ENCODE assay signal across 21 cellular contexts in genomic region chr3:52774066-52774713, GRCh38. TPM values are rescaled to one million over a fixed set of nuclear protein-coding genes. Genes with fewer than 3 reads are reported as not detected.
"Had no signal": no experiment of that assay in that cellular context is flagged by ENCODE, and none has a peak within 500 bp of the region (broad histone marks: within the 10 kb centered on the region; RNA-seq: fewer than 3 reads in every experiment).

No MANE protein-coding gene starts in this region.

- H3K9me3 ChIP-seq: esophagus squamous epithelium, SJSA1, tibial nerve had no signal

- H3K27ac ChIP-seq: cardiac muscle cell, esophagus squamous epithelium, neural progenitor cell, parathyroid adenoma, SJSA1, tibial nerve had no signal

- H3K36me3 ChIP-seq: cardiac muscle cell, esophagus squamous epithelium, neural progenitor cell, tibial nerve had no signal

- H3K27me3 ChIP-seq: cardiac muscle cell, neural progenitor cell, SJSA1, tibial nerve had no signal

- H3K4me3 ChIP-seq: cardiac muscle cell, esophagus squamous epithelium, neural progenitor cell, SJSA1, tibial nerve had no signal

- H3K9ac ChIP-seq: neural progenitor cell, parathyroid adenoma had no signal

- H3K4me1 ChIP-seq: SJSA1 had no signal

- ATAC-seq: activated naive CD4-positive, alpha-beta T cell treated with anti-CD3 and anti-CD28 coated beads, Interleukin-2, amount 50 U/mL, for 72 hours had no signal

- DNase-seq: activated CD4-positive, alpha-beta T cell treated with anti-CD3 and anti-CD28 coated beads, Interleukin-2, amount 50 U/mL, for 1 hour; activated CD4-positive, CD25-positive, alpha-beta regulatory T cell; activated gamma-delta T cell; esophagus squamous epithelium; hippocampal formation; small intestine; stimulated activated CD4-positive, alpha-beta T cell treated with anti-CD3 and anti-CD28 coated beads, Interleukin-4, amount 100 ng/mL, for 24 hours; stimulated activated naive CD4-positive, alpha-beta T cell treated with Interleukin-2 at 50 U/mL for 16 hours; substantia nigra had no signal

RNA-seq across cellular contexts. Expression of gene ITIH1, which starts 3.2 kb away (rescaled TPM):
- total RNA-seq: activated naive CD4-positive, alpha-beta T cell treated with anti-CD3 and anti-CD28 coated beads, Interleukin-2, amount 50 U/mL, for 72 hours; cardiac muscle cell; endothelial cell of umbilical vein; esophagus squamous epithelium; fibroblast of villous mesenchyme; glomerular endothelial cell; kidney epithelial cell; renal cortical epithelial cell; SJSA1; T-helper 2 cell treated with Interferon-gamma antibody and Interleukin-4, amounts not matched to agents 100 ng/mL and 5 ng/mL, for 36 hours had no signal
- polyA plus RNA-seq: endothelial cell of umbilical vein had no signal

RNA-seq across cellular contexts. Expression of gene ITIH3, which starts 20.4 kb away (rescaled TPM):
- total RNA-seq: activated naive CD4-positive, alpha-beta T cell treated with anti-CD3 and anti-CD28 coated beads, Interleukin-2, amount 50 U/mL, for 72 hours; endothelial cell of umbilical vein; glomerular endothelial cell; kidney epithelial cell; renal cortical epithelial cell; T-helper 2 cell treated with Interferon-gamma antibody and Interleukin-4, amounts not matched to agents 100 ng/mL and 5 ng/mL, for 36 hours had no signal
- polyA plus RNA-seq: endothelial cell of umbilical vein had no signal

RNA-seq across cellular contexts. Expression of gene ITIH4, which starts 56.3 kb away (rescaled TPM):
- total RNA-seq: SJSA1 had no signal
